1 cellular context compared by ENCODE assay signal in genomic region chr11:68282141-68282860, GRCh38.
TF ChIP-seq lines count a peak whose summit lies in the region.

No MANE protein-coding gene starts in this region.

TF ChIP-seq in K562, 482 proteins besides CTCF, POLR2A, EP300 and RAD21 (continued from another document and continues in another):
- TF ChIP-seq, protein P1, sequence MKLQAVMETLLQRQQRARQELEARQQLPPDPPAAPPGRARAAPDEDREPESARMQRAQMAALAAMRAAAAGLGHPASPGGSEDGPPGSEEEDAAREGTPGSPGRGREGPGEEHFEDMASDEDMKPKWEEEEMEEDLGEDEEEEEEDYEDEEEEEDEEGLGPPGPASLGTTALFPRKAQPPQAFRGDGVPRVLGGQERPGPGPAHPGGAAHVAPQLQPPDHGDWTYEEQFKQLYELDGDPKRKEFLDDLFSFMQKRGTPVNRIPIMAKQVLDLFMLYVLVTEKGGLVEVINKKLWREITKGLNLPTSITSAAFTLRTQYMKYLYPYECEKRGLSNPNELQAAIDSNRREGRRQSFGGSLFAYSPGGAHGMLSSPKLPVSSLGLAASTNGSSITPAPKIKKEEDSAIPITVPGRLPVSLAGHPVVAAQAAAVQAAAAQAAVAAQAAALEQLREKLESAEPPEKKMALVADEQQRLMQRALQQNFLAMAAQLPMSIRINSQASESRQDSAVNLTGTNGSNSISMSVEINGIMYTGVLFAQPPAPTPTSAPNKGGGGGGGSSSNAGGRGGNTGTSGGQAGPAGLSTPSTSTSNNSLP (IDR thresholded peaks at IDR 0.05; ENCODE audit: borderline replicate concordance, low read depth, low read length): no peak
- no peak for TF ChIP-seq ZSCAN29 (IDR thresholded peaks at IDR 0.05)
- TF ChIP-seq ZNF121 (CRISPR knock-in tag; conservative IDR thresholded peaks at IDR 0.05): no peak
- TF ChIP-seq MXI1 (IDR thresholded peaks at IDR 0.05; ENCODE audit: low read depth, low read length): no peak
- no peak for TF ChIP-seq NCOA1 (IDR thresholded peaks at IDR 0.05; ENCODE audit: low read depth)
- TF ChIP-seq CEBPG (CRISPR knock-in tag; IDR thresholded peaks at IDR 0.05): no peak
- peak; percentile 52 to 74; a peak in 3 of 4 replicates for TF ChIP-seq CEBPG (tag; conservative IDR thresholded peaks at IDR 0.05 in 1 of 2, IDR thresholded peaks at IDR 0.05 in 1 of 2)
- TF ChIP-seq, protein P2, sequence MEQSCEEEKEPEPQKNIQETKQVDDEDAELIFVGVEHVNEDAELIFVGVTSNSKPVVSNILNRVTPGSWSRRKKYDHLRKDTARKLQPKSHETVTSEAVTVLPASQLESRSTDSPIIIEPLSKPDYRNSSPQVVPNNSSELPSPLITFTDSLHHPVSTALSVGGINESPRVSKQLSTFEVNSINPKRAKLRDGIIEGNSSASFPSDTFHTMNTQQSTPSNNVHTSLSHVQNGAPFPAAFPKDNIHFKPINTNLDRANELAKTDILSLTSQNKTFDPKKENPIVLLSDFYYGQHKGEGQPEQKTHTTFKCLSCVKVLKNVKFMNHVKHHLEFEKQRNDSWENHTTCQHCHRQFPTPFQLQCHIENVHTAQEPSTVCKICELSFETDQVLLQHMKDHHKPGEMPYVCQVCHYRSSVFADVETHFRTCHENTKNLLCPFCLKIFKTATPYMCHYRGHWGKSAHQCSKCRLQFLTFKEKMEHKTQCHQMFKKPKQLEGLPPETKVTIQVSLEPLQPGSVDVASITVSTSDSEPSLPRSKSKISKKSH (CRISPR knock-in tag; IDR thresholded peaks at IDR 0.05): no peak
- no peak for TF ChIP-seq ZNF3 (CRISPR knock-in tag; IDR thresholded peaks at IDR 0.05)
- no peak for TF ChIP-seq ARNT (IDR thresholded peaks at IDR 0.05)
- no peak for TF ChIP-seq MCM7 (IDR thresholded peaks at IDR 0.05)
- TF ChIP-seq KLF10 (CRISPR knock-in tag; IDR thresholded peaks at IDR 0.05): no peak
- TF ChIP-seq BRD4 (IDR thresholded peaks at IDR 0.05): no peak
- TF ChIP-seq ATF1 (CRISPR knock-in tag; IDR thresholded peaks at IDR 0.05): no peak
- peak; percentile 54; the same call in 1 of the 2 replicates for TF ChIP-seq ATF1 (tag; IDR thresholded peaks at IDR 0.05)
- TF ChIP-seq MEF2D (tag; conservative IDR thresholded peaks at IDR 0.05; ENCODE audit: low read depth): no peak
- TF ChIP-seq, protein P3, sequence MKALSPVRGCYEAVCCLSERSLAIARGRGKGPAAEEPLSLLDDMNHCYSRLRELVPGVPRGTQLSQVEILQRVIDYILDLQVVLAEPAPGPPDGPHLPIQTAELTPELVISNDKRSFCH (CRISPR knock-in tag; IDR thresholded peaks at IDR 0.05): no peak
- TF ChIP-seq, protein P3 (tag; IDR thresholded peaks at IDR 0.05): no peak
- TF ChIP-seq L3MBTL2 (IDR thresholded peaks at IDR 0.05): peak; percentile 62
- peak; percentile 35; the same call in 1 of the 2 replicates for TF ChIP-seq JUND (IDR thresholded peaks at IDR 0.05; ENCODE audit: borderline replicate concordance, low read depth, low read length)
- TF ChIP-seq JUND (tag; IDR thresholded peaks at IDR 0.05; ENCODE audit: borderline replicate concordance, low read depth, low read length): peak; percentile 47; the same call in 1 of the 3 replicates
- TF ChIP-seq NCOR1 (IDR thresholded peaks at IDR 0.05): no peak
- TF ChIP-seq PRPF4 (IDR thresholded peaks at IDR 0.05; ENCODE audit: insufficient read depth, low read depth, low read length, poor library complexity, severe bottlenecking): no peak
- peak; percentile 75 for TF ChIP-seq HMBOX1 (IDR thresholded peaks at IDR 0.05)
- TF ChIP-seq, protein P4, sequence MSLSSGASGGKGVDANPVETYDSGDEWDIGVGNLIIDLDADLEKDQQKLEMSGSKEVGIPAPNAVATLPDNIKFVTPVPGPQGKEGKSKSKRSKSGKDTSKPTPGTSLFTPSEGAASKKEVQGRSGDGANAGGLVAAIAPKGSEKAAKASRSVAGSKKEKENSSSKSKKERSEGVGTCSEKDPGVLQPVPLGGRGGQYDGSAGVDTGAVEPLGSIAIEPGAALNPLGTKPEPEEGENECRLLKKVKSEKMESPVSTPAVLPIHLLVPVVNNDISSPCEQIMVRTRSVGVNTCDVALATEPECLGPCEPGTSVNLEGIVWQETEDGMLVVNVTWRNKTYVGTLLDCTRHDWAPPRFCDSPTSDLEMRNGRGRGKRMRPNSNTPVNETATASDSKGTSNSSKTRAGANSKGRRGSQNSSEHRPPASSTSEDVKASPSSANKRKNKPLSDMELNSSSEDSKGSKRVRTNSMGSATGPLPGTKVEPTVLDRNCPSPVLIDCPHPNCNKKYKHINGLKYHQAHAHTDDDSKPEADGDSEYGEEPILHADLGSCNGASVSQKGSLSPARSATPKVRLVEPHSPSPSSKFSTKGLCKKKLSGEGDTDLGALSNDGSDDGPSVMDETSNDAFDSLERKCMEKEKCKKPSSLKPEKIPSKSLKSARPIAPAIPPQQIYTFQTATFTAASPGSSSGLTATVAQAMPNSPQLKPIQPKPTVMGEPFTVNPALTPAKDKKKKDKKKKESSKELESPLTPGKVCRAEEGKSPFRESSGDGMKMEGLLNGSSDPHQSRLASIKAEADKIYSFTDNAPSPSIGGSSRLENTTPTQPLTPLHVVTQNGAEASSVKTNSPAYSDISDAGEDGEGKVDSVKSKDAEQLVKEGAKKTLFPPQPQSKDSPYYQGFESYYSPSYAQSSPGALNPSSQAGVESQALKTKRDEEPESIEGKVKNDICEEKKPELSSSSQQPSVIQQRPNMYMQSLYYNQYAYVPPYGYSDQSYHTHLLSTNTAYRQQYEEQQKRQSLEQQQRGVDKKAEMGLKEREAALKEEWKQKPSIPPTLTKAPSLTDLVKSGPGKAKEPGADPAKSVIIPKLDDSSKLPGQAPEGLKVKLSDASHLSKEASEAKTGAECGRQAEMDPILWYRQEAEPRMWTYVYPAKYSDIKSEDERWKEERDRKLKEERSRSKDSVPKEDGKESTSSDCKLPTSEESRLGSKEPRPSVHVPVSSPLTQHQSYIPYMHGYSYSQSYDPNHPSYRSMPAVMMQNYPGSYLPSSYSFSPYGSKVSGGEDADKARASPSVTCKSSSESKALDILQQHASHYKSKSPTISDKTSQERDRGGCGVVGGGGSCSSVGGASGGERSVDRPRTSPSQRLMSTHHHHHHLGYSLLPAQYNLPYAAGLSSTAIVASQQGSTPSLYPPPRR (CRISPR knock-in tag; IDR thresholded peaks at IDR 0.05; ENCODE audit: borderline replicate concordance): no peak
- TF ChIP-seq, protein P5, sequence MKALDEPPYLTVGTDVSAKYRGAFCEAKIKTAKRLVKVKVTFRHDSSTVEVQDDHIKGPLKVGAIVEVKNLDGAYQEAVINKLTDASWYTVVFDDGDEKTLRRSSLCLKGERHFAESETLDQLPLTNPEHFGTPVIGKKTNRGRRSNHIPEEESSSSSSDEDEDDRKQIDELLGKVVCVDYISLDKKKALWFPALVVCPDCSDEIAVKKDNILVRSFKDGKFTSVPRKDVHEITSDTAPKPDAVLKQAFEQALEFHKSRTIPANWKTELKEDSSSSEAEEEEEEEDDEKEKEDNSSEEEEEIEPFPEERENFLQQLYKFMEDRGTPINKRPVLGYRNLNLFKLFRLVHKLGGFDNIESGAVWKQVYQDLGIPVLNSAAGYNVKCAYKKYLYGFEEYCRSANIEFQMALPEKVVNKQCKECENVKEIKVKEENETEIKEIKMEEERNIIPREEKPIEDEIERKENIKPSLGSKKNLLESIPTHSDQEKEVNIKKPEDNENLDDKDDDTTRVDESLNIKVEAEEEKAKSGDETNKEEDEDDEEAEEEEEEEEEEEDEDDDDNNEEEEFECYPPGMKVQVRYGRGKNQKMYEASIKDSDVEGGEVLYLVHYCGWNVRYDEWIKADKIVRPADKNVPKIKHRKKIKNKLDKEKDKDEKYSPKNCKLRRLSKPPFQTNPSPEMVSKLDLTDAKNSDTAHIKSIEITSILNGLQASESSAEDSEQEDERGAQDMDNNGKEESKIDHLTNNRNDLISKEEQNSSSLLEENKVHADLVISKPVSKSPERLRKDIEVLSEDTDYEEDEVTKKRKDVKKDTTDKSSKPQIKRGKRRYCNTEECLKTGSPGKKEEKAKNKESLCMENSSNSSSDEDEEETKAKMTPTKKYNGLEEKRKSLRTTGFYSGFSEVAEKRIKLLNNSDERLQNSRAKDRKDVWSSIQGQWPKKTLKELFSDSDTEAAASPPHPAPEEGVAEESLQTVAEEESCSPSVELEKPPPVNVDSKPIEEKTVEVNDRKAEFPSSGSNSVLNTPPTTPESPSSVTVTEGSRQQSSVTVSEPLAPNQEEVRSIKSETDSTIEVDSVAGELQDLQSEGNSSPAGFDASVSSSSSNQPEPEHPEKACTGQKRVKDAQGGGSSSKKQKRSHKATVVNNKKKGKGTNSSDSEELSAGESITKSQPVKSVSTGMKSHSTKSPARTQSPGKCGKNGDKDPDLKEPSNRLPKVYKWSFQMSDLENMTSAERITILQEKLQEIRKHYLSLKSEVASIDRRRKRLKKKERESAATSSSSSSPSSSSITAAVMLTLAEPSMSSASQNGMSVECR (CRISPR knock-in tag; IDR thresholded peaks at IDR 0.05): no peak
- TF ChIP-seq RNF2 (IDR thresholded peaks at IDR 0.05): peak; percentile 58; the same call in 1 of the 2 replicates
- 0 out of 2 replicates have a peak, but pooled peaks have one; percentile 26 for TF ChIP-seq ESRRA (IDR thresholded peaks at IDR 0.05; ENCODE audit: borderline replicate concordance, low read depth)
- TF ChIP-seq E2F1 (CRISPR knock-in tag; IDR thresholded peaks at IDR 0.05): no peak
- no peak for TF ChIP-seq TSC22D4 (tag; IDR thresholded peaks at IDR 0.05)
- TF ChIP-seq DNMT1 (IDR thresholded peaks at IDR 0.05): no peak
- no peak for TF ChIP-seq ELF4 (CRISPR knock-in tag; IDR thresholded peaks at IDR 0.05)
- peak; percentile 29; the same call in 1 of the 2 replicates for TF ChIP-seq ATF3 (IDR thresholded peaks at IDR 0.05)
- no peak for TF ChIP-seq ATF3 (CRISPR knock-in tag; conservative IDR thresholded peaks at IDR 0.05)
- TF ChIP-seq HDAC2 (IDR thresholded peaks at IDR 0.05): 0 out of 2 replicates have a peak, but pooled peaks have one; percentile 30
- peak in 1 of 2 experiments; percentile 27; a peak in 1 of 4 replicates for TF ChIP-seq NRF1 (conservative IDR thresholded peaks at IDR 0.05 in 1 of 2, IDR thresholded peaks at IDR 0.05 in 1 of 2)
- TF ChIP-seq CXXC5 (CRISPR knock-in tag; IDR thresholded peaks at IDR 0.05): no peak; the same call in 1 of the 2 replicates
- TF ChIP-seq, protein P6, sequence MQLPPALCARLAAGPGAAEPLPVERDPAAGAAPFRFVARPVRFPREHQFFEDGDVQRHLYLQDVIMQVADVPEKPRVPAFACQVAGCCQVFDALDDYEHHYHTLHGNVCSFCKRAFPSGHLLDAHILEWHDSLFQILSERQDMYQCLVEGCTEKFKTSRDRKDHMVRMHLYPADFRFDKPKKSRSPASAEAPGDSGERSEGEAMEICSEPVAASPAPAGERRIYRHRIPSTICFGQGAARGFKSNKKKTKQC (CRISPR knock-in tag; IDR thresholded peaks at IDR 0.05): no peak
- no peak for TF ChIP-seq ZNF23 (CRISPR knock-in tag; IDR thresholded peaks at IDR 0.05)
- TF ChIP-seq RBM17 (IDR thresholded peaks at IDR 0.05; ENCODE audit: borderline replicate concordance, low read depth, low read length): no peak
- TF ChIP-seq ZNF655 (CRISPR knock-in tag; IDR thresholded peaks at IDR 0.05): no peak
- TF ChIP-seq, protein P7, sequence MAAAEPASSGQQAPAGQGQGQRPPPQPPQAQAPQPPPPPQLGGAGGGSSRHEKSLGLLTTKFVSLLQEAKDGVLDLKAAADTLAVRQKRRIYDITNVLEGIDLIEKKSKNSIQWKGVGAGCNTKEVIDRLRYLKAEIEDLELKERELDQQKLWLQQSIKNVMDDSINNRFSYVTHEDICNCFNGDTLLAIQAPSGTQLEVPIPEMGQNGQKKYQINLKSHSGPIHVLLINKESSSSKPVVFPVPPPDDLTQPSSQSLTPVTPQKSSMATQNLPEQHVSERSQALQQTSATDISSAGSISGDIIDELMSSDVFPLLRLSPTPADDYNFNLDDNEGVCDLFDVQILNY (CRISPR knock-in tag; IDR thresholded peaks at IDR 0.05): no peak
- no peak for TF ChIP-seq POLR3G (IDR thresholded peaks at IDR 0.05; ENCODE audit: extremely low read depth, insufficient read length, insufficient replicate concordance)
- no peak for TF ChIP-seq ZNF133 (CRISPR knock-in tag; IDR thresholded peaks at IDR 0.05)
- peak; percentile 28; the same call in 1 of the 2 replicates for TF ChIP-seq JUN (IDR thresholded peaks at IDR 0.05; ENCODE audit: borderline replicate concordance, low read depth, low read length)
- TF ChIP-seq JUN (CRISPR knock-in tag; IDR thresholded peaks at IDR 0.05; ENCODE audit: borderline replicate concordance): no peak
- no peak for TF ChIP-seq NFE2 (IDR thresholded peaks at IDR 0.05; ENCODE audit: low read depth)
